ENCODE assay signal across 7 cellular contexts in the genomic region with DNA sequence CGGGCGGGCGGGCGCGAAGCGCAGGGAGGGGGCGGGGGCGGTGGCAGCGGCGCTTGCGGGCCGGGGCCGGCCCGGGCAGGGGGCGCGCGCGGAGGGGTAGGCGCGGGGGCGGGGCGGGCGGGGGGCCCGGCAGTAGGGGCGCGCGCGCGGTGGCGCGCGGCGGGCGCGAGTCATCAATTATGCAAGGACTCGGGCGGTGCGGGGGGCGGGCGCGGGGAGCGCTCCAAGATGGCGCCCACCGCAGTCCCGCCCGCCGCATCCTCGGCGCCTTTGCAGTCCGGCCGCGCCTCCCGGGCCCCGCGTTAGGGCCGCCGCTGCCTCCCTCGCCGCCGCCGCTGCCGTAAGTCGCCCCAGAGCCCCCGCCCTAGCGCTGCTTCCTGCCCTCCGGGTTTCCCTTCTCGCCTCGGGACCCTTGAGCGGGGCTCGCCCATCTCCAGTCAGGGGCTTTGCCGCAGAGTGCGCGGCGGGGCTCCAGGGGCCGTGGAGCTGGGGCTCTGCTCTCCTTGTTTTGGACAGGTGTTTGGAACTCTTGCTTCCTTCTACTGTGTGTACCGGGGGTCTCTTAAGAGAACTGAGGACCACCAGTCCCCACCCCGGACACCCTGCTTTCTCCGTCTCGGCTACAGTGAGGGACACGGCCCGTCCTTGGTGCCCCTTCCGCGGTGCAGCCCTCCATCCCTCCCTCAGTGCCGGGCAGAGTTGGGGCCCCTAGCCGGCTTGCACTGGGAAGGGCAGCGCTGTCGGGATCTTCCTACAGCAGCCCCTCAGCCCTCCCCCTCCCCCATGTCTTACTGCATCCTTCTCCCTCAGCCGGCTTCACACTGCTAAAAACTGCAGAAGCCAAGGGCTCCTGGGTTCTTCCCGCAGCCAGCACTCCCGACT. TPM values are rescaled to one million over a fixed set of nuclear protein-coding genes. Genes with fewer than 3 reads are reported as not detected.
DNase-seq lines count a peak whose midpoint lies in the region; ATAC-seq, FAIRE-seq and TF ChIP-seq lines count a peak whose summit lies in the region.

TSS of gene SCN8A (plus strand) at position 214 of the 882 bp plus-strand sequence. CDS start 71,585 bp downstream, outside the sequence.

- H3K4me1 ChIP-seq in GM12878 (ENCODE audit: control insufficient read depth, insufficient read depth, low read length) (peaks cover 6% of the 10 kb centered on the region), iPS-18a (ENCODE audit: control insufficient read depth, low read depth, low read length) (peaks cover 10% of the 10 kb centered on the region)

- SMC1A ChIA-PET in GM12878 (lab: Charles Lee; ENCODE audit: uncharacterized antibody, unreplicated experiment) = interaction anchor here (1.5 kb wide), 1 partner anchor 11 kb away, joined by 3 read pairs; no protein-coding TSS in a partner anchor

- POLR2A ChIA-PET in GM12878 (lab: Charles Lee) = no interaction called here

- H3K27me3 ChIP-seq in GM12878 (replicated peaks in 1 of 2; ENCODE audit: control insufficient read depth in 2 of 2, insufficient read depth in 2 of 2, low read length in 1 of 2) = peaks cover 4 to 14% of the 10 kb centered on the region in 2 experiments
- peaks cover 12% of the 10 kb centered on the region for H3K27me3 ChIP-seq in iPS-18a (ENCODE audit: control insufficient read depth, insufficient read depth, low read length)

- no peak within 1 kb of the TSS for H3K27ac Mint-ChIP-seq in T-helper 17 cell

- peak within 1 kb of the TSS; percentile 91 for H3K4me3 Mint-ChIP-seq in T-helper 17 cell

- H3K4me3 ChIP-seq in GM12878 (peak within 1 kb of the TSS; percentile 60; the same call in 1 of the 2 replicates), iPS-18a (ENCODE audit: low read length) (peak within 1 kb of the TSS; percentile 92), skin epidermis (peak within 1 kb of the TSS; percentile 49 to 68 (median 52))

- peak within 1 kb of the TSS; percentile 81 for H2AFZ ChIP-seq in GM12878 (ENCODE audit: control insufficient read depth, low read depth, low read length)

- ATAC-seq in T-helper 17 cell (peak; percentile 63), GM12878 (no peak), HG02938 (IDR thresholded peaks at IDR 0.05; ENCODE audit: unreplicated experiment) (no peak)

- no peak for TF ChIP-seq POLR2A in GM12878 (IDR thresholded peaks at IDR 0.05; ENCODE audit: low read depth, low read length)

- intact Hi-C loops in GM12878 (cut with micrococcal nuclease; ENCODE audit: unreplicated experiment) = loop anchor here (5.0 kb wide), 1 partner anchor 169 kb away; the partner anchor contains the start of gene SLC4A8

- CTCF ChIA-PET in GM12878 (lab: Yijun Ruan, JAX) = interaction anchor here (1.2 kb wide), 1 partner anchor 170 kb away, joined by 3 read pairs; no protein-coding TSS in a partner anchor

- peaks cover 3% of the 10 kb centered on the region for H3K36me3 Mint-ChIP-seq in T-helper 17 cell (ENCODE audit: low read depth)

- H3K9me3 ChIP-seq in T-helper 17 cell (ENCODE audit: control insufficient read depth, low read length, poor library complexity, severe bottlenecking) (no peaks in the 10 kb centered on the region), GM12878 (replicated peaks; ENCODE audit: control insufficient read depth, insufficient read depth, low read length) (no peaks in the 10 kb centered on the region), iPS-18a (ENCODE audit: control insufficient read depth, low read depth, low read length) (no peaks in the 10 kb centered on the region)

- H3K36me3 ChIP-seq in GM12878 (ENCODE audit: control insufficient read depth in 2 of 2, insufficient read depth in 2 of 2, low read length in 1 of 2) (no peaks in the 10 kb centered on the region), iPS-18a (ENCODE audit: control insufficient read depth, low read depth, low read length) (no peaks in the 10 kb centered on the region)

- H3K27me3 Mint-ChIP-seq in T-helper 17 cell = peaks cover 72% of the 10 kb centered on the region

- TF ChIP-seq EP300 in Ishikawa (IDR thresholded peaks at IDR 0.05; ENCODE audit: borderline replicate concordance) = no peak
- no peak for TF ChIP-seq EP300 in GM12878 (IDR thresholded peaks at IDR 0.05; ENCODE audit: borderline replicate concordance in 1 of 2, control insufficient read depth in 1 of 2, low read depth in 2 of 2, low read length in 2 of 2)

- no peaks in the 10 kb centered on the region for H4K20me1 ChIP-seq in GM12878 (ENCODE audit: control insufficient read depth, insufficient read depth)

- H3K27ac ChIP-seq in GM12878 (ENCODE audit: control insufficient read depth, insufficient read depth) (no peak within 1 kb of the TSS), iPS-18a (ENCODE audit: low read length) (peak within 1 kb of the TSS; percentile 49), skin epidermis (peak within 1 kb of the TSS in 3 of 21 experiments; percentile 29 to 55 (median 50))

- in situ Hi-C loops in GM13976 (cut with MboI; ENCODE audit: low sequenced_read_pairs, unreplicated experiment) (no loop called here), GM12878 (cut with MboI) (no loop called here)

- H3K4me2 ChIP-seq in GM12878 (ENCODE audit: control insufficient read depth, insufficient read depth) = peak within 1 kb of the TSS; percentile 94

- no peaks in the 10 kb centered on the region for H3K79me2 ChIP-seq in GM12878 (ENCODE audit: control insufficient read depth, insufficient read depth, low read length)

- FAIRE-seq in GM12878 (lab: Jason Lieb, UNC) = no peak

- H3K4me1 Mint-ChIP-seq in T-helper 17 cell = peaks cover 15% of the 10 kb centered on the region

- TF ChIP-seq CTCF in GM13976 (IDR thresholded peaks at IDR 0.05; ENCODE audit: borderline replicate concordance, control extremely low read depth, extremely low read depth, insufficient read depth, missing control alignments) = no peak
- no peak for TF ChIP-seq CTCF in GM12878 (IDR thresholded peaks at IDR 0.05 in 2 of 3, conservative IDR thresholded peaks at IDR 0.05 in 1 of 3; ENCODE audit: control insufficient read depth in 2 of 3, extremely low read depth in 1 of 3, insufficient read depth in 1 of 3, low read depth in 3 of 3, low read length in 3 of 3)

- H3K9ac ChIP-seq in GM12878 (ENCODE audit: control insufficient read depth, insufficient read depth, low read length) (no peak within 1 kb of the TSS), iPS-18a (ENCODE audit: low read length) (peak within 1 kb of the TSS; percentile 67)

- RAD21 ChIA-PET in GM12878 (lab: Charles Lee; ENCODE audit: unreplicated experiment) = no interaction called here

- WGBS in GM12878 (ENCODE audit: insufficient coverage, insufficient replicate concordance, low lambda C conversion rate, missing lambda C conversion rate) = 5% methylated on average over 28 of the region's 90 CpGs

- BruUV-seq in GM12878 (replicated peaks; lab: Mats Ljungman, UMichigan) = no TSS peak

- DNase-seq in GM13976 (ENCODE audit: low spot score) (peak; percentile 67), T-helper 17 cell (peak; percentile 6 to 45 (median 41)), GM12878 (ENCODE audit: low read depth, low spot score) (no peak)

- TF ChIP-seq RAD21 in Ishikawa (IDR thresholded peaks at IDR 0.05; ENCODE audit: low read depth) = no peak
- TF ChIP-seq RAD21 in GM12878 (IDR thresholded peaks at IDR 0.05; ENCODE audit: insufficient read depth, low read depth, low read length) = no peak

TF ChIP-seq in Ishikawa, 13 proteins besides CTCF, POLR2A, EP300 and RAD21 (continues in another document):
- TF ChIP-seq TAF1 (IDR thresholded peaks at IDR 0.05; ENCODE audit: low read depth) (no peak), TCF12 (IDR thresholded peaks at IDR 0.05; ENCODE audit: low read depth) (no peak), YY1 (IDR thresholded peaks at IDR 0.05; ENCODE audit: low read depth) (peak; percentile 76; the same call in 1 of the 2 replicates), EGR1 (IDR thresholded peaks at IDR 0.05) (no peak), ZBTB7A (IDR thresholded peaks at IDR 0.05; ENCODE audit: low read depth) (peak; percentile 15; the same call in 1 of the 2 replicates)

TF ChIP-seq in GM12878, 131 proteins besides CTCF, POLR2A, EP300 and RAD21:
- TF ChIP-seq TAF1 (IDR thresholded peaks at IDR 0.05; ENCODE audit: borderline replicate concordance, low read depth, low read length) (no peak), YY1 (IDR thresholded peaks at IDR 0.05; ENCODE audit: low read depth, low read length) (peak; percentile 83)
- TF ChIP-seq, protein P1, sequence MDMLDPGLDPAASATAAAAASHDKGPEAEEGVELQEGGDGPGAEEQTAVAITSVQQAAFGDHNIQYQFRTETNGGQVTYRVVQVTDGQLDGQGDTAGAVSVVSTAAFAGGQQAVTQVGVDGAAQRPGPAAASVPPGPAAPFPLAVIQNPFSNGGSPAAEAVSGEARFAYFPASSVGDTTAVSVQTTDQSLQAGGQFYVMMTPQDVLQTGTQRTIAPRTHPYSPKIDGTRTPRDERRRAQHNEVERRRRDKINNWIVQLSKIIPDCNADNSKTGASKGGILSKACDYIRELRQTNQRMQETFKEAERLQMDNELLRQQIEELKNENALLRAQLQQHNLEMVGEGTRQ (IDR thresholded peaks at IDR 0.05; ENCODE audit: borderline replicate concordance, low read depth, low read length) = no peak
TF ChIP-seq in GM12878: peak in this region for 1.

RNA-seq across cellular contexts. Expression of gene SCN8A, which starts in this region (rescaled TPM):
- total RNA-seq in T-helper 17 cell = under 1 TPM; 0.35 to 0.47 TPM
- 0.29 TPM in 1 of 2 replicates, not detected in the other for total RNA-seq in GM12878 (2013; cell fraction: nucleolus; rRNA removed)
- total RNA-seq in GM12878 (2014; rRNA removed) = 0.11 and 0.23 TPM in 2 replicates
- total RNA-seq in GM12878 (2014; rRNA removed; fragmentation: Illumina TruSeq; extraction: Trizol) = 0.05 and 0.13 TPM in 2 replicates
- total RNA-seq in GM12878 (2021) = 0.08 and 0.11 TPM in 2 replicates
- not detected for polyA plus RNA-seq in GM12878 (2011; ENCODE audit: low read depth)
- 0.03 TPM in 1 of 2 replicates, not detected in the other for polyA plus RNA-seq in GM12878 (2011; rRNA removed)
- under 0.01 TPM in 1 of 2 replicates, not detected in the other for polyA plus RNA-seq in GM12878 (2011; cell fraction: cytosol; rRNA removed)
- polyA plus RNA-seq in GM12878 (2011; cell fraction: nucleus; rRNA removed) = 0.01 and 0.04 TPM in 2 replicates
- polyA plus RNA-seq in GM12878 (2012) = 0.01 and 0.03 TPM in 2 replicates
- 0.10 TPM in 1 of 2 replicates, not detected in the other for polyA plus RNA-seq in GM12878 (2014; fragmentation: Illumina TruSeq; extraction: Trizol)
- polyA plus RNA-seq in GM12878 (2014; fragmentation: Nextera tagmentation; extraction: Ambion mirVana) = under 1 TPM; 0.02 to 0.05 TPM
- polyA plus RNA-seq in GM12878 (2014; rRNA removed) = 0.04 and 0.11 TPM in 2 replicates
- polyA plus RNA-seq in GM12878 (2016; fragmentation: Nextera tagmentation; extraction: Ambion mirVana) = not detected
- 0.10 TPM in 1 of 2 replicates, not detected in the other for polyA minus RNA-seq in GM12878 (2011; rRNA and poly(A)+ RNA removed)
- not detected in 2 replicates for polyA minus RNA-seq in GM12878 (2011; cell fraction: cytosol; rRNA and poly(A)+ RNA removed)
- polyA minus RNA-seq in GM12878 (2011; cell fraction: nucleus; rRNA and poly(A)+ RNA removed) = not detected in 2 replicates

Comparison
In these comparisons a context has a peak if more than half of its experiments do, and no peak if none do; other contexts are left out.
1. Peak in DNase-seq and ATAC-seq in T-helper 17 cell; RNA of the gene not detected or under 1 TPM.